ENCODE assay signal across 1 cellular context in the genomic region with DNA sequence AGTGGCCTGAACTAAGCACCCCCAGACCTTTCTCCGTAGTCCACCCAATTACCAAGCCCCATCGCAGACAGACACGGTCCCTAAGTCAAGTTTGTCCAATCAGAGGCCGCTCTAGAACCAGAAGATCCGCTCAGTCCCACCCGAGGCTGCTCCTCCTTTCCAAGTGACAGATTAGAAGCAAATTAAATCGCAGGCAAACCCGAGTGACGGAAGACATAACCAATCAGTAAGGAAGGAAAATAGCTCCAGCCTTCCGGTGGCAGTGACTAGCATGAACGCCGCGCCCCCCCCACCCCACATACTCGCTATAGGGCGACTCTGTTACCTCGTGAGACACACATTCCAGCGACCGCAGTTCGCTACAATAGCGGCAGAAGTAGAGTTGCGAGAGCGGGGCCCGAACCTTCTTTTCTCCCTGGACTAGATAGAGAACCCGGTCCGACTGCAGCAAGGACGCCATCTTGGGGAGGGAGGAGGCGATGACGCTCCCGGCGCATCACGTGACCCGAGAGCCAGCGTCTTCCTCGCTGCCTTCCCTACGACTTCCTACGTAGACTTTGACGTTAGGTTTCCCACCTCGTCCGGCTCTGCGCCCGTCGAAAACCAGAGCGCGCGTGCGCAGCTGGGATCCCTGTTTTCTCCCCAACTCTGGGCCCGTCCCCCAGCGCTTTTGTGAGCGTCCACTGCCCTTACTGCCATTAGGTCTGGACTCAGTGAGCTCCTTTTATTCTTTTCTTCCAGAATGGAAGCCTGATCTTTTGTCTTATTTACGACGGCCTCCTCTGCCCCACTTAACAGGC.
TF ChIP-seq lines count a peak whose summit lies in the region.

A gene (minus strand): TSS at position 484 of the 800 bp plus-strand sequence. CDS start 24 bp downstream, at position 460.

TF ChIP-seq in GM12878, 131 proteins besides CTCF, POLR2A, EP300 and RAD21 (continued from another document):
- TF ChIP-seq, protein P1, sequence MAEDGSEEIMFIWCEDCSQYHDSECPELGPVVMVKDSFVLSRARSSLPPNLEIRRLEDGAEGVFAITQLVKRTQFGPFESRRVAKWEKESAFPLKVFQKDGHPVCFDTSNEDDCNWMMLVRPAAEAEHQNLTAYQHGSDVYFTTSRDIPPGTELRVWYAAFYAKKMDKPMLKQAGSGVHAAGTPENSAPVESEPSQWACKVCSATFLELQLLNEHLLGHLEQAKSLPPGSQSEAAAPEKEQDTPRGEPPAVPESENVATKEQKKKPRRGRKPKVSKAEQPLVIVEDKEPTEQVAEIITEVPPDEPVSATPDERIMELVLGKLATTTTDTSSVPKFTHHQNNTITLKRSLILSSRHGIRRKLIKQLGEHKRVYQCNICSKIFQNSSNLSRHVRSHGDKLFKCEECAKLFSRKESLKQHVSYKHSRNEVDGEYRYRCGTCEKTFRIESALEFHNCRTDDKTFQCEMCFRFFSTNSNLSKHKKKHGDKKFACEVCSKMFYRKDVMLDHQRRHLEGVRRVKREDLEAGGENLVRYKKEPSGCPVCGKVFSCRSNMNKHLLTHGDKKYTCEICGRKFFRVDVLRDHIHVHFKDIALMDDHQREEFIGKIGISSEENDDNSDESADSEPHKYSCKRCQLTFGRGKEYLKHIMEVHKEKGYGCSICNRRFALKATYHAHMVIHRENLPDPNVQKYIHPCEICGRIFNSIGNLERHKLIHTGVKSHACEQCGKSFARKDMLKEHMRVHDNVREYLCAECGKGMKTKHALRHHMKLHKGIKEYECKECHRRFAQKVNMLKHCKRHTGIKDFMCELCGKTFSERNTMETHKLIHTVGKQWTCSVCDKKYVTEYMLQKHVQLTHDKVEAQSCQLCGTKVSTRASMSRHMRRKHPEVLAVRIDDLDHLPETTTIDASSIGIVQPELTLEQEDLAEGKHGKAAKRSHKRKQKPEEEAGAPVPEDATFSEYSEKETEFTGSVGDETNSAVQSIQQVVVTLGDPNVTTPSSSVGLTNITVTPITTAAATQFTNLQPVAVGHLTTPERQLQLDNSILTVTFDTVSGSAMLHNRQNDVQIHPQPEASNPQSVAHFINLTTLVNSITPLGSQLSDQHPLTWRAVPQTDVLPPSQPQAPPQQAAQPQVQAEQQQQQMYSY (CRISPR knock-in tag; IDR thresholded peaks at IDR 0.05), result peak; percentile 93
- TF ChIP-seq RAD51 (IDR thresholded peaks at IDR 0.05) (peak; percentile 99), POLR2AphosphoS5 (IDR thresholded peaks at IDR 0.05; ENCODE audit: low read length) (peak; percentile 93), GATAD2B (conservative IDR thresholded peaks at IDR 0.05; ENCODE audit: low read depth) (0 out of 2 replicates have a peak, but pooled peaks have one; percentile 36), MXI1 (IDR thresholded peaks at IDR 0.05; ENCODE audit: low read depth, low read length) (peak; percentile 24; the same call in 1 of the 2 replicates), SIN3A (IDR thresholded peaks at IDR 0.05; ENCODE audit: low read depth, low read length) (peak; percentile 21; the same call in 1 of the 2 replicates), EED (IDR thresholded peaks at IDR 0.05; ENCODE audit: low read depth) (peak; percentile 30; the same call in 1 of the 2 replicates)
- TF ChIP-seq, protein P2, sequence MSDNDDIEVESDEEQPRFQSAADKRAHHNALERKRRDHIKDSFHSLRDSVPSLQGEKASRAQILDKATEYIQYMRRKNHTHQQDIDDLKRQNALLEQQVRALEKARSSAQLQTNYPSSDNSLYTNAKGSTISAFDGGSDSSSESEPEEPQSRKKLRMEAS (IDR thresholded peaks at IDR 0.05; ENCODE audit: low read depth, low read length), result peak; percentile 97
- TF ChIP-seq, protein P3, sequence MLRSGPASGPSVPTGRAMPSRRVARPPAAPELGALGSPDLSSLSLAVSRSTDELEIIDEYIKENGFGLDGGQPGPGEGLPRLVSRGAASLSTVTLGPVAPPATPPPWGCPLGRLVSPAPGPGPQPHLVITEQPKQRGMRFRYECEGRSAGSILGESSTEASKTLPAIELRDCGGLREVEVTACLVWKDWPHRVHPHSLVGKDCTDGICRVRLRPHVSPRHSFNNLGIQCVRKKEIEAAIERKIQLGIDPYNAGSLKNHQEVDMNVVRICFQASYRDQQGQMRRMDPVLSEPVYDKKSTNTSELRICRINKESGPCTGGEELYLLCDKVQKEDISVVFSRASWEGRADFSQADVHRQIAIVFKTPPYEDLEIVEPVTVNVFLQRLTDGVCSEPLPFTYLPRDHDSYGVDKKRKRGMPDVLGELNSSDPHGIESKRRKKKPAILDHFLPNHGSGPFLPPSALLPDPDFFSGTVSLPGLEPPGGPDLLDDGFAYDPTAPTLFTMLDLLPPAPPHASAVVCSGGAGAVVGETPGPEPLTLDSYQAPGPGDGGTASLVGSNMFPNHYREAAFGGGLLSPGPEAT (IDR thresholded peaks at IDR 0.05; ENCODE audit: low read depth), result peak; percentile 96
- TF ChIP-seq, protein P4, sequence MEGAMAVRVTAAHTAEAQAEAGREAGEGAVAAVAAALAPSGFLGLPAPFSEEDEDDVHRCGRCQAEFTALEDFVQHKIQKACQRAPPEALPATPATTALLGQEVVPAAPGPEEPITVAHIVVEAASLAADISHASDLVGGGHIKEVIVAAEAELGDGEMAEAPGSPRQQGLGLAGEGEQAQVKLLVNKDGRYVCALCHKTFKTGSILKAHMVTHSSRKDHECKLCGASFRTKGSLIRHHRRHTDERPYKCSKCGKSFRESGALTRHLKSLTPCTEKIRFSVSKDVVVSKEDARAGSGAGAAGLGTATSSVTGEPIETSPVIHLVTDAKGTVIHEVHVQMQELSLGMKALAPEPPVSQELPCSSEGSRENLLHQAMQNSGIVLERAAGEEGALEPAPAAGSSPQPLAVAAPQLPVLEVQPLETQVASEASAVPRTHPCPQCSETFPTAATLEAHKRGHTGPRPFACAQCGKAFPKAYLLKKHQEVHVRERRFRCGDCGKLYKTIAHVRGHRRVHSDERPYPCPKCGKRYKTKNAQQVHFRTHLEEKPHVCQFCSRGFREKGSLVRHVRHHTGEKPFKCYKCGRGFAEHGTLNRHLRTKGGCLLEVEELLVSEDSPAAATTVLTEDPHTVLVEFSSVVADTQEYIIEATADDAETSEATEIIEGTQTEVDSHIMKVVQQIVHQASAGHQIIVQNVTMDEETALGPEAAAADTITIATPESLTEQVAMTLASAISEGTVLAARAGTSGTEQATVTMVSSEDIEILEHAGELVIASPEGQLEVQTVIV (IDR thresholded peaks at IDR 0.05; ENCODE audit: borderline replicate concordance, partially characterized antibody), result peak; percentile 72
TF ChIP-seq in GM12878: peak in this region for 61.
